In the genomic region with DNA sequence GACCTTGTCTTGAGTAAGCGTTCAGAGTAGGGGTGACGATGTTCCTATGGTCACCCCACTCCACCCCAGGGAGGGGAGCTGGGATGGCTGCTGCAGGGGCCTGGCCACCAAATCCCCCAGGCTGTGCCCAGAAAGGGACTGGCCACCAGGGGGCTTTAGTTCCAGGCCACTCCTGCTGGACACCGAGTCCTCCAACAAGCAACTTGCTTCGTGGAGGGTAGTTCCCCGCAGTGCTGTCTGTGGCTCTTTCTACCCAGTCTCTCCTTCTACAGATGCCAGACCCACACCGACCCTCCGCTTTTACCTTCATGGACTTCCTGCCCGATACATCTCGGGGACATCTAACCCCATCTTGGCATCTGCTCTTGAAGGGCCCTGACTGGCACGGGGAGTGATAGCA, we compare ENCODE assay signal across 12 cellular contexts. TPM values are rescaled to one million over a fixed set of nuclear protein-coding genes. Genes with fewer than 3 reads are reported as not detected.
A peak's percentile ranks its signal among the peaks of the same experiment; 100 is the strongest.
DNase-seq lines count a peak whose midpoint lies in the region; ATAC-seq and TF ChIP-seq lines count a peak whose summit lies in the region.
"Had no signal": no experiment of that assay in that cellular context is flagged by ENCODE, and none has a peak within 500 bp of the region (broad histone marks: within the 10 kb centered on the region; RNA-seq: fewer than 3 reads in every experiment).

No MANE protein-coding gene starts in this region.

- no peak overlapping the region for H3K27ac ChIP-seq in SJCRH30
- H3K27ac ChIP-seq in psoas muscle = no peak overlapping the region

- DNase-seq in SJCRH30 = peak; percentile 30 to 47
- no peak for DNase-seq in fibroblast of the aortic adventitia (ENCODE audit: low read depth)
- DNase-seq in psoas muscle = no peak
- no peak for DNase-seq in NCI-H1694 (lab: John Stamatoyannopoulos, UW)
- no peak for DNase-seq in AG20443 (ENCODE audit: low spot score)
- no peak for DNase-seq in A172 (ENCODE audit: low spot score)
- DNase-seq in NCI-H2029 (lab: John Stamatoyannopoulos, UW) = no peak
- DNase-seq: cortex of kidney, KBM-7, left colon had no signal

- ATAC-seq in psoas muscle = no peak
- ATAC-seq: left colon had no signal

- H3K9me3 ChIP-seq in SJCRH30 (replicated peaks) (no peaks in the 10 kb centered on the region), psoas muscle (no peaks in the 10 kb centered on the region)

- H3K36me3 ChIP-seq in SJCRH30 = no peaks in the 10 kb centered on the region
- no peaks in the 10 kb centered on the region for H3K36me3 ChIP-seq in psoas muscle (ENCODE audit: insufficient read depth in 1 of 2, low read depth in 1 of 2)

- TF ChIP-seq CTCF in GM12873 (IDR thresholded peaks at IDR 0.05; ENCODE audit: insufficient read depth, low read depth, low read length, missing control alignments) (peak; percentile 34), fibroblast of the aortic adventitia (IDR thresholded peaks at IDR 0.05; ENCODE audit: insufficient read depth, low read length) (peak; percentile 10), psoas muscle (IDR thresholded peaks at IDR 0.05) (peak; percentile 20)

- H3K27me3 ChIP-seq in SJCRH30 (0 out of 2 replicates have a peak, but pooled peaks cover 3% of the 10 kb centered on the region), psoas muscle (ENCODE audit: insufficient read depth in 3 of 3, low read length in 2 of 3) (peaks cover 0 to 30% (median 8%) of the 10 kb centered on the region in 3 donors)

- H3K4me3 ChIP-seq in SJCRH30 = no peak overlapping the region
- H3K4me3 ChIP-seq in fibroblast of the aortic adventitia (ENCODE audit: low read depth, low read length) = no peak overlapping the region
- no peak overlapping the region for H3K4me3 ChIP-seq in psoas muscle

- peaks cover 15% of the 10 kb centered on the region; the same call in 1 of the 2 replicates for H3K4me1 ChIP-seq in SJCRH30
- H3K4me1 ChIP-seq in psoas muscle = no peaks in the 10 kb centered on the region

- intact Hi-C loops in psoas muscle (cut with DNase I) = loop anchor here in 1 of 2 donors (10.0 kb wide), 2 partner anchors 47 to 587 kb away; no protein-coding TSS in a partner anchor

- WGBS in psoas muscle, 3 donors = 82 to 86% (median 83%) methylated on average over 10 of the region's 10 CpGs

RNA-seq across cellular contexts. Expression of gene GABRP, which starts 35.7 kb away (rescaled TPM):
- not detected in 2 replicates for total RNA-seq in SJCRH30 (2014; rRNA removed; shearing (Covaris generic))
- total RNA-seq in fibroblast of the aortic adventitia (ENCODE audit: low replicate concordance) (not detected in 2 replicates), psoas muscle (not detected)
- polyA plus RNA-seq in psoas muscle = under 1 TPM; 0.01 to 0.08 (median 0.04) TPM
- not detected in 2 replicates for total RNA-seq in A172 (2014; rRNA removed; shearing (Covaris generic))
- total RNA-seq: OCI-LY7 had no signal

Comparison
In these comparisons a context has a peak if more than half of its experiments do, and no peak if none do; other contexts are left out.
1. DNase-seq: peak in SJCRH30 (2 of 2); none in fibroblast of the aortic adventitia (single experiment), psoas muscle (0 of 2), NCI-H1694 (single experiment), AG20443 (single experiment), A172 (single experiment) and NCI-H2029 (single experiment).
2. Peak in every context shown above with its lines, with median percentiles within 50 percentile points of each other: CTCF ChIP-seq.